24 cellular contexts compared by ENCODE assay signal in genomic region chr10:10630281-10630680, GRCh38.
"Had no signal": no experiment of that assay in that cellular context is flagged by ENCODE, and none has a peak within 500 bp of the region (broad histone marks: within the 10 kb centered on the region; RNA-seq: fewer than 3 reads in every experiment).

No MANE protein-coding gene starts in this region.

- H3K4me1 ChIP-seq: parathyroid adenoma, prostate gland, right lobe of liver, suprapubic skin, thyroid gland, uterus had no signal

- H3K79me2 ChIP-seq: hepatocyte, parathyroid adenoma had no signal

- H3K27ac ChIP-seq: coronary artery, hepatocyte, parathyroid adenoma, prostate gland, right lobe of liver, suprapubic skin, thyroid gland, upper lobe of left lung had no signal

- H3K4me1 Mint-ChIP-seq: naive thymus-derived CD8-positive, alpha-beta T cell; stimulated activated effector memory CD8-positive, alpha-beta T cell treated with anti-CD3 and anti-CD28 coated beads, Interleukin-12 subunit alpha, Interleukin-12 subunit beta, amount 100 ng/mL, for 72 hours had no signal

- H3K36me3 ChIP-seq: prostate gland, right lobe of liver, suprapubic skin, thyroid gland, upper lobe of left lung, uterus had no signal

- H3K27me3 ChIP-seq: hepatocyte, right lobe of liver, suprapubic skin, thyroid gland, upper lobe of left lung, uterus had no signal

- H3K9me3 ChIP-seq: mucosa of descending colon, prostate gland, right lobe of liver, suprapubic skin, thyroid gland, upper lobe of left lung, uterus had no signal

- H3K27ac Mint-ChIP-seq: endodermal cell; naive thymus-derived CD8-positive, alpha-beta T cell; stimulated activated effector memory CD8-positive, alpha-beta T cell treated with anti-CD3 and anti-CD28 coated beads, Interleukin-12 subunit alpha, Interleukin-12 subunit beta, amount 100 ng/mL, for 72 hours had no signal

- ATAC-seq: left colon; mucosa of descending colon; naive thymus-derived CD8-positive, alpha-beta T cell; right lobe of liver; stimulated activated effector memory CD8-positive, alpha-beta T cell treated with anti-CD3 and anti-CD28 coated beads, Interleukin-12 subunit alpha, Interleukin-12 subunit beta, amount 100 ng/mL, for 72 hours; stimulated activated naive CD8-positive, alpha-beta T cell treated with anti-CD3 and anti-CD28 coated beads, Interleukin-15, Interleukin-2, amounts not matched to agents 100 U/mL and 50 U/mL, for 24 hours had no signal

- DNase-seq: effector CD4-positive, alpha-beta T cell; endodermal cell; erythroblast; head of caudate nucleus; left colon; left ventricle myocardium superior; mammary epithelial cell; mucosa of descending colon; naive thymus-derived CD8-positive, alpha-beta T cell; occipital lobe; right lobe of liver; stimulated activated CD4-positive, alpha-beta T cell treated with anti-CD3 and anti-CD28 coated beads, Interleukin-4, amount 100 ng/mL, for 1 hour; stimulated activated CD8-positive, alpha-beta memory T cell treated with anti-CD3 and anti-CD28 coated beads, Interleukin-4, amount 100 ng/mL, for 48 hours; stimulated activated naive CD8-positive, alpha-beta T cell treated with anti-CD3 and anti-CD28 coated beads, Interleukin-15, Interleukin-2, amounts not matched to agents 100 U/mL and 50 U/mL, for 24 hours; thyroid gland; upper lobe of left lung; uterus had no signal

- H3K36me3 Mint-ChIP-seq: naive thymus-derived CD8-positive, alpha-beta T cell; stimulated activated effector memory CD8-positive, alpha-beta T cell treated with anti-CD3 and anti-CD28 coated beads, Interleukin-12 subunit alpha, Interleukin-12 subunit beta, amount 100 ng/mL, for 72 hours had no signal

- H3K4me2 ChIP-seq: hepatocyte had no signal

- H3K9me3 Mint-ChIP-seq: endodermal cell; naive thymus-derived CD8-positive, alpha-beta T cell; neural crest cell; stimulated activated effector memory CD8-positive, alpha-beta T cell treated with anti-CD3 and anti-CD28 coated beads, Interleukin-12 subunit alpha, Interleukin-12 subunit beta, amount 100 ng/mL, for 72 hours had no signal

- H3K4me3 Mint-ChIP-seq: endodermal cell; naive thymus-derived CD8-positive, alpha-beta T cell; neural crest cell; stimulated activated effector memory CD8-positive, alpha-beta T cell treated with anti-CD3 and anti-CD28 coated beads, Interleukin-12 subunit alpha, Interleukin-12 subunit beta, amount 100 ng/mL, for 72 hours had no signal

- H3K4me3 ChIP-seq: coronary artery, hepatocyte, mucosa of descending colon, prostate gland, right lobe of liver, suprapubic skin, thyroid gland, upper lobe of left lung, uterus had no signal

- H3K9ac ChIP-seq: parathyroid adenoma had no signal
